8 cellular contexts compared by ENCODE assay signal in genomic region chr5:67246108-67246507, GRCh38. TPM values are rescaled to one million over a fixed set of nuclear protein-coding genes. Genes with fewer than 3 reads are reported as not detected.
DNase-seq lines count a peak whose midpoint lies in the region; ATAC-seq and TF ChIP-seq lines count a peak whose summit lies in the region.

No MANE protein-coding gene starts in this region.

- H3K9me3 ChIP-seq in PC-9 (ENCODE audit: insufficient read depth, low read depth) (no peaks in the 10 kb centered on the region), lung (ENCODE audit: control insufficient read depth in 2 of 2, insufficient read depth in 1 of 2, low read length in 1 of 2) (no peaks in the 10 kb centered on the region)

- CTCF ChIA-PET in PC-9 (lab: Charles Lee): interaction anchor here (0.6 to 2.3 kb wide), 5 partner anchors 84 to 1369 kb away, joined by 3 to 9 read pairs (median 3); no protein-coding TSS in a partner anchor

- no peaks in the 10 kb centered on the region for H4K20me1 ChIP-seq in PC-9 (ENCODE audit: insufficient read depth)

- no peak overlapping the region for H2AFZ ChIP-seq in PC-9

- H3K4me2 ChIP-seq in PC-9: no peak overlapping the region

- POLR2A ChIA-PET in PC-9 (lab: Charles Lee; ENCODE audit: unreplicated experiment): no interaction called here

- intact Hi-C loops in PC-9 (cut with micrococcal nuclease; ENCODE audit: unreplicated experiment): loop anchor here (1.0 kb wide), 1 partner anchor 1006 kb away; no protein-coding TSS in a partner anchor

- ATAC-seq in lung (ENCODE audit: insufficient read depth, low FRiP score): peak; percentile 66
- ATAC-seq in HG02759 (IDR thresholded peaks at IDR 0.05; ENCODE audit: unreplicated experiment): no peak
- no peak for ATAC-seq in HG03571 (IDR thresholded peaks at IDR 0.05; ENCODE audit: unreplicated experiment)

- 1 to 6% methylated on average over 2 of the region's 2 CpGs for WGBS in lung, 2 donors

- H3K36me3 ChIP-seq in PC-9 (ENCODE audit: low read depth) (no peaks in the 10 kb centered on the region), lung (ENCODE audit: control insufficient read depth in 2 of 2, insufficient read depth in 2 of 2, low read length in 2 of 2) (no peaks in the 10 kb centered on the region)

- no peaks in the 10 kb centered on the region for H3F3A ChIP-seq in PC-9 (ENCODE audit: insufficient read depth, low read depth)

- no peaks in the 10 kb centered on the region for H3K9me2 ChIP-seq in PC-9 (ENCODE audit: insufficient read depth)

- no peak overlapping the region for H3K27ac ChIP-seq in PC-9
- H3K27ac ChIP-seq in lung (ENCODE audit: low read depth in 1 of 2, low read length in 1 of 2): no peak overlapping the region

- DNase-seq in Daoy (ENCODE audit: low read depth) (peak; percentile 56), LHCN-M2 (ENCODE audit: low read depth) (peak; percentile 77), PC-9 (peak in 1 of 2 experiments; percentile 39), lung (ENCODE audit: low spot score) (no peak)
- peak; percentile 27 for DNase-seq in effector CD4-positive, alpha-beta T cell
- no peak for DNase-seq in stimulated activated CD4-positive, alpha-beta T cell treated with anti-CD3 and anti-CD28 coated beads, Interleukin-12 subunit alpha, Interleukin-12 subunit beta, amount 100 ng/mL, for 4 hours

- BruUV-seq in PC-9 (replicated peaks; lab: Mats Ljungman, UMichigan): no TSS peak

- H3K79me2 ChIP-seq in PC-9 (ENCODE audit: low read depth): no peaks in the 10 kb centered on the region

- H3K27me3 ChIP-seq in PC-9 (ENCODE audit: insufficient read depth, low read depth) (0 out of 2 replicates have a peak, but pooled peaks cover 3% of the 10 kb centered on the region), lung (ENCODE audit: control insufficient read depth, insufficient read depth) (no peaks in the 10 kb centered on the region)

- no peak overlapping the region for H3K4me3 ChIP-seq in PC-9
- no peak overlapping the region for H3K4me3 ChIP-seq in lung

- peak; percentile 84 for TF ChIP-seq CTCF in PC-9 (conservative IDR thresholded peaks at IDR 0.05)
- TF ChIP-seq CTCF in lung (IDR thresholded peaks at IDR 0.05; ENCODE audit: control extremely low read depth, extremely low read depth): peak; percentile 69

- H3K4me1 ChIP-seq in PC-9 (replicated peaks; ENCODE audit: insufficient read depth) (no peaks in the 10 kb centered on the region), lung (ENCODE audit: control insufficient read depth in 2 of 2, insufficient read depth in 2 of 2, low read length in 2 of 2) (peaks cover 6 to 20% of the 10 kb centered on the region in 2 donors)

RNA-seq across cellular contexts. Expression of gene CD180, which starts 49.5 kb away (rescaled TPM):
- not detected in 2 replicates for total RNA-seq in Daoy (2014; rRNA removed; shearing (Covaris generic))
- total RNA-seq in LHCN-M2 (2014; rRNA removed): not detected in 2 replicates
- not detected for polyA plus RNA-seq in LHCN-M2 (2012)
- total RNA-seq in PC-9 (2021): not detected in 2 replicates
- 1 to 10 TPM; 2.2 to 2.6 TPM for total RNA-seq in lung
- 1 to 10 TPM in 1 of 2 donors, under 1 TPM in 1; 0.59 to 2.1 TPM for polyA plus RNA-seq in lung

Comparison
In these comparisons a context has a peak if more than half of its experiments do, and no peak if none do; other contexts are left out.
1. DNase-seq: peak in Daoy (single experiment), LHCN-M2 (single experiment) and effector CD4-positive, alpha-beta T cell (single experiment); none in lung (single experiment) and stimulated activated CD4-positive, alpha-beta T cell treated with anti-CD3 and anti-CD28 coated beads, Interleukin-12 subunit alpha, Interleukin-12 subunit beta, amount 100 ng/mL, for 4 hours (single experiment).